1 cellular context compared by ENCODE assay signal in the genomic region with DNA sequence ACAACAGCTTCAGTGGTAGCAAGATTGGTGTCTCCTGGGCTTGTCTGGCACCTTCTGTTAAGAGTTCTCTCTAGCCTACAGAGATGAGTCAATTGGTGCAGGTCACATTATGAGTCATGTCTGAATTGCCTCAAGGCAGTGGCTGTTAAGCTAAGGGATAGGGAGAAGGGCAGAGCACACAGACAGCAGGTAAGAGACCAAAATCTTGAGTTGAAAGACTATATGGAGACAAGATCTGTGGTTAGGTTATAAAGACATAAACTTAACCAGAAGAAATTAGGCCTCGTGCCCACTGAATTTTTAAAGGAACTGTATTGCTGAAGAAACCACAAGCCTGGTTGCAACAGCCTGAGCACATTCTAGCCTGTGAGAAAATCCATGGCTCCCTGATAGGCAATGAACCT.
TF ChIP-seq lines count a peak whose summit lies in the region.

No MANE protein-coding gene starts in this region.

TF ChIP-seq in GM12878, 131 proteins besides CTCF, POLR2A, EP300 and RAD21 (continues in another document):
- TF ChIP-seq CREM (IDR thresholded peaks at IDR 0.05; ENCODE audit: low read depth) (peak; percentile 56), GABPA (IDR thresholded peaks at IDR 0.05; ENCODE audit: low read depth) (peak; percentile 21; the same call in 1 of the 2 replicates), SPI1 (IDR thresholded peaks at IDR 0.05; ENCODE audit: borderline replicate concordance, insufficient read depth, low read depth, low read length) (no peak), PML (IDR thresholded peaks at IDR 0.05; ENCODE audit: low read length) (no peak), CHD2 (IDR thresholded peaks at IDR 0.05; ENCODE audit: borderline replicate concordance, low read depth, low read length) (no peak), SIX5 (IDR thresholded peaks at IDR 0.05; ENCODE audit: low read depth, low read length, severe bottlenecking) (no peak), TCF7 (IDR thresholded peaks at IDR 0.05; ENCODE audit: borderline replicate concordance) (no peak), SREBF2 (IDR thresholded peaks at IDR 0.05; ENCODE audit: low read length) (no peak), CBFB (IDR thresholded peaks at IDR 0.05; ENCODE audit: low read depth) (no peak), EED (IDR thresholded peaks at IDR 0.05; ENCODE audit: low read depth) (peak; percentile 71), POLR2AphosphoS2 (IDR thresholded peaks at IDR 0.05; ENCODE audit: low read depth, low read length) (no peak), NR2C2 (IDR thresholded peaks at IDR 0.05; ENCODE audit: borderline replicate concordance, control insufficient read depth, insufficient read length, low read depth) (no peak), SRF (IDR thresholded peaks at IDR 0.05; ENCODE audit: low read depth in 2 of 2, low read length in 2 of 2) (peak in 1 of 2 experiments; percentile 50; a peak in 1 of 4 replicates), IRF4 (IDR thresholded peaks at IDR 0.05; ENCODE audit: low read depth, low read length) (peak; percentile 100), ASH2L (IDR thresholded peaks at IDR 0.05; ENCODE audit: borderline replicate concordance, low read depth) (no peak), CEBPB (IDR thresholded peaks at IDR 0.05; ENCODE audit: borderline replicate concordance in 1 of 2, low read depth in 2 of 2, low read length in 2 of 2) (no peak), ZSCAN29 (IDR thresholded peaks at IDR 0.05) (no peak), BCL11A (IDR thresholded peaks at IDR 0.05; ENCODE audit: low read depth, low read length) (peak; percentile 56; the same call in 1 of the 2 replicates), SUPT20H (IDR thresholded peaks at IDR 0.05; ENCODE audit: borderline replicate concordance, control insufficient read depth, low read depth, low read length) (no peak), CBX5 (IDR thresholded peaks at IDR 0.05; ENCODE audit: low read depth) (0 out of 2 replicates have a peak, but pooled peaks have one; percentile 75), IKZF1 (conservative IDR thresholded peaks at IDR 0.05) (peak; percentile 76), TCF12 (IDR thresholded peaks at IDR 0.05; ENCODE audit: low read depth, low read length) (no peak), MEF2A (IDR thresholded peaks at IDR 0.05; ENCODE audit: insufficient read depth, low read depth, low read length) (peak; percentile 35; the same call in 1 of the 2 replicates), RBBP5 (conservative IDR thresholded peaks at IDR 0.05) (no peak), WRNIP1 (IDR thresholded peaks at IDR 0.05; ENCODE audit: borderline replicate concordance, low read depth, low read length) (no peak), CHD4 (IDR thresholded peaks at IDR 0.05) (no peak), JUNB (IDR thresholded peaks at IDR 0.05) (peak; percentile 99), TARDBP (IDR thresholded peaks at IDR 0.05; ENCODE audit: borderline replicate concordance) (no peak), RUNX3 (IDR thresholded peaks at IDR 0.05; ENCODE audit: low read length) (peak; percentile 81), SUZ12 (IDR thresholded peaks at IDR 0.05; ENCODE audit: unreplicated experiment) (no peak), TBL1XR1 (IDR thresholded peaks at IDR 0.05; ENCODE audit: low read depth, low read length) (no peak; the same call in 1 of the 2 replicates), PAX8 (IDR thresholded peaks at IDR 0.05) (no peak), MTA2 (IDR thresholded peaks at IDR 0.05; ENCODE audit: low read depth) (peak; percentile 65), POLR2AphosphoS5 (IDR thresholded peaks at IDR 0.05; ENCODE audit: low read length) (no peak), RELA (IDR thresholded peaks at IDR 0.05; ENCODE audit: borderline replicate concordance, partially characterized antibody) (no peak), KLF5 (IDR thresholded peaks at IDR 0.05; ENCODE audit: partially characterized antibody) (no peak), ZZZ3 (IDR thresholded peaks at IDR 0.05; ENCODE audit: control insufficient read depth, insufficient read length, low read depth) (no peak), NR2F1 (conservative IDR thresholded peaks at IDR 0.05) (no peak; the same call in 1 of the 2 replicates), NR2C1 (IDR thresholded peaks at IDR 0.05) (no peak), KDM1A (IDR thresholded peaks at IDR 0.05; ENCODE audit: borderline replicate concordance) (no peak), ZNF622 (IDR thresholded peaks at IDR 0.05) (no peak), NFYA (IDR thresholded peaks at IDR 0.05; ENCODE audit: borderline replicate concordance, low read depth, low read length) (no peak), BHLHE40 (IDR thresholded peaks at IDR 0.05; ENCODE audit: borderline replicate concordance in 1 of 2, low read depth in 2 of 2, low read length in 1 of 2) (peak; percentile 52 to 65; a peak in 3 of 4 replicates)
- TF ChIP-seq, protein P1, sequence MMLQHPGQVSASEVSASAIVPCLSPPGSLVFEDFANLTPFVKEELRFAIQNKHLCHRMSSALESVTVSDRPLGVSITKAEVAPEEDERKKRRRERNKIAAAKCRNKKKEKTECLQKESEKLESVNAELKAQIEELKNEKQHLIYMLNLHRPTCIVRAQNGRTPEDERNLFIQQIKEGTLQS (IDR thresholded peaks at IDR 0.05; ENCODE audit: borderline replicate concordance, extremely low read depth, low read depth, low read length) = no peak
- TF ChIP-seq, protein P2, sequence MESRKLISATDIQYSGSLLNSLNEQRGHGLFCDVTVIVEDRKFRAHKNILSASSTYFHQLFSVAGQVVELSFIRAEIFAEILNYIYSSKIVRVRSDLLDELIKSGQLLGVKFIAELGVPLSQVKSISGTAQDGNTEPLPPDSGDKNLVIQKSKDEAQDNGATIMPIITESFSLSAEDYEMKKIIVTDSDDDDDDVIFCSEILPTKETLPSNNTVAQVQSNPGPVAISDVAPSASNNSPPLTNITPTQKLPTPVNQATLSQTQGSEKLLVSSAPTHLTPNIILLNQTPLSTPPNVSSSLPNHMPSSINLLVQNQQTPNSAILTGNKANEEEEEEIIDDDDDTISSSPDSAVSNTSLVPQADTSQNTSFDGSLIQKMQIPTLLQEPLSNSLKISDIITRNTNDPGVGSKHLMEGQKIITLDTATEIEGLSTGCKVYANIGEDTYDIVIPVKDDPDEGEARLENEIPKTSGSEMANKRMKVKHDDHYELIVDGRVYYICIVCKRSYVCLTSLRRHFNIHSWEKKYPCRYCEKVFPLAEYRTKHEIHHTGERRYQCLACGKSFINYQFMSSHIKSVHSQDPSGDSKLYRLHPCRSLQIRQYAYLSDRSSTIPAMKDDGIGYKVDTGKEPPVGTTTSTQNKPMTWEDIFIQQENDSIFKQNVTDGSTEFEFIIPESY (IDR thresholded peaks at IDR 0.05) = no peak
- TF ChIP-seq, protein P3, sequence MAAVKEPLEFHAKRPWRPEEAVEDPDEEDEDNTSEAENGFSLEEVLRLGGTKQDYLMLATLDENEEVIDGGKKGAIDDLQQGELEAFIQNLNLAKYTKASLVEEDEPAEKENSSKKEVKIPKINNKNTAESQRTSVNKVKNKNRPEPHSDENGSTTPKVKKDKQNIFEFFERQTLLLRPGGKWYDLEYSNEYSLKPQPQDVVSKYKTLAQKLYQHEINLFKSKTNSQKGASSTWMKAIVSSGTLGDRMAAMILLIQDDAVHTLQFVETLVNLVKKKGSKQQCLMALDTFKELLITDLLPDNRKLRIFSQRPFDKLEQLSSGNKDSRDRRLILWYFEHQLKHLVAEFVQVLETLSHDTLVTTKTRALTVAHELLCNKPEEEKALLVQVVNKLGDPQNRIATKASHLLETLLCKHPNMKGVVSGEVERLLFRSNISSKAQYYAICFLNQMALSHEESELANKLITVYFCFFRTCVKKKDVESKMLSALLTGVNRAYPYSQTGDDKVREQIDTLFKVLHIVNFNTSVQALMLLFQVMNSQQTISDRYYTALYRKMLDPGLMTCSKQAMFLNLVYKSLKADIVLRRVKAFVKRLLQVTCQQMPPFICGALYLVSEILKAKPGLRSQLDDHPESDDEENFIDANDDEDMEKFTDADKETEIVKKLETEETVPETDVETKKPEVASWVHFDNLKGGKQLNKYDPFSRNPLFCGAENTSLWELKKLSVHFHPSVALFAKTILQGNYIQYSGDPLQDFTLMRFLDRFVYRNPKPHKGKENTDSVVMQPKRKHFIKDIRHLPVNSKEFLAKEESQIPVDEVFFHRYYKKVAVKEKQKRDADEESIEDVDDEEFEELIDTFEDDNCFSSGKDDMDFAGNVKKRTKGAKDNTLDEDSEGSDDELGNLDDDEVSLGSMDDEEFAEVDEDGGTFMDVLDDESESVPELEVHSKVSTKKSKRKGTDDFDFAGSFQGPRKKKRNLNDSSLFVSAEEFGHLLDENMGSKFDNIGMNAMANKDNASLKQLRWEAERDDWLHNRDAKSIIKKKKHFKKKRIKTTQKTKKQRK (IDR thresholded peaks at IDR 0.05; ENCODE audit: low read depth, low read length) = no peak
- TF ChIP-seq, protein P4, sequence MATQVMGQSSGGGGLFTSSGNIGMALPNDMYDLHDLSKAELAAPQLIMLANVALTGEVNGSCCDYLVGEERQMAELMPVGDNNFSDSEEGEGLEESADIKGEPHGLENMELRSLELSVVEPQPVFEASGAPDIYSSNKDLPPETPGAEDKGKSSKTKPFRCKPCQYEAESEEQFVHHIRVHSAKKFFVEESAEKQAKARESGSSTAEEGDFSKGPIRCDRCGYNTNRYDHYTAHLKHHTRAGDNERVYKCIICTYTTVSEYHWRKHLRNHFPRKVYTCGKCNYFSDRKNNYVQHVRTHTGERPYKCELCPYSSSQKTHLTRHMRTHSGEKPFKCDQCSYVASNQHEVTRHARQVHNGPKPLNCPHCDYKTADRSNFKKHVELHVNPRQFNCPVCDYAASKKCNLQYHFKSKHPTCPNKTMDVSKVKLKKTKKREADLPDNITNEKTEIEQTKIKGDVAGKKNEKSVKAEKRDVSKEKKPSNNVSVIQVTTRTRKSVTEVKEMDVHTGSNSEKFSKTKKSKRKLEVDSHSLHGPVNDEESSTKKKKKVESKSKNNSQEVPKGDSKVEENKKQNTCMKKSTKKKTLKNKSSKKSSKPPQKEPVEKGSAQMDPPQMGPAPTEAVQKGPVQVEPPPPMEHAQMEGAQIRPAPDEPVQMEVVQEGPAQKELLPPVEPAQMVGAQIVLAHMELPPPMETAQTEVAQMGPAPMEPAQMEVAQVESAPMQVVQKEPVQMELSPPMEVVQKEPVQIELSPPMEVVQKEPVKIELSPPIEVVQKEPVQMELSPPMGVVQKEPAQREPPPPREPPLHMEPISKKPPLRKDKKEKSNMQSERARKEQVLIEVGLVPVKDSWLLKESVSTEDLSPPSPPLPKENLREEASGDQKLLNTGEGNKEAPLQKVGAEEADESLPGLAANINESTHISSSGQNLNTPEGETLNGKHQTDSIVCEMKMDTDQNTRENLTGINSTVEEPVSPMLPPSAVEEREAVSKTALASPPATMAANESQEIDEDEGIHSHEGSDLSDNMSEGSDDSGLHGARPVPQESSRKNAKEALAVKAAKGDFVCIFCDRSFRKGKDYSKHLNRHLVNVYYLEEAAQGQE (IDR thresholded peaks at IDR 0.05; ENCODE audit: low read depth, low read length) = no peak
- TF ChIP-seq, protein P5, sequence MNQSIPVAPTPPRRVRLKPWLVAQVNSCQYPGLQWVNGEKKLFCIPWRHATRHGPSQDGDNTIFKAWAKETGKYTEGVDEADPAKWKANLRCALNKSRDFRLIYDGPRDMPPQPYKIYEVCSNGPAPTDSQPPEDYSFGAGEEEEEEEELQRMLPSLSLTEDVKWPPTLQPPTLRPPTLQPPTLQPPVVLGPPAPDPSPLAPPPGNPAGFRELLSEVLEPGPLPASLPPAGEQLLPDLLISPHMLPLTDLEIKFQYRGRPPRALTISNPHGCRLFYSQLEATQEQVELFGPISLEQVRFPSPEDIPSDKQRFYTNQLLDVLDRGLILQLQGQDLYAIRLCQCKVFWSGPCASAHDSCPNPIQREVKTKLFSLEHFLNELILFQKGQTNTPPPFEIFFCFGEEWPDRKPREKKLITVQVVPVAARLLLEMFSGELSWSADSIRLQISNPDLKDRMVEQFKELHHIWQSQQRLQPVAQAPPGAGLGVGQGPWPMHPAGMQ (IDR thresholded peaks at IDR 0.05; ENCODE audit: borderline replicate concordance) = no peak
- TF ChIP-seq, protein P6, sequence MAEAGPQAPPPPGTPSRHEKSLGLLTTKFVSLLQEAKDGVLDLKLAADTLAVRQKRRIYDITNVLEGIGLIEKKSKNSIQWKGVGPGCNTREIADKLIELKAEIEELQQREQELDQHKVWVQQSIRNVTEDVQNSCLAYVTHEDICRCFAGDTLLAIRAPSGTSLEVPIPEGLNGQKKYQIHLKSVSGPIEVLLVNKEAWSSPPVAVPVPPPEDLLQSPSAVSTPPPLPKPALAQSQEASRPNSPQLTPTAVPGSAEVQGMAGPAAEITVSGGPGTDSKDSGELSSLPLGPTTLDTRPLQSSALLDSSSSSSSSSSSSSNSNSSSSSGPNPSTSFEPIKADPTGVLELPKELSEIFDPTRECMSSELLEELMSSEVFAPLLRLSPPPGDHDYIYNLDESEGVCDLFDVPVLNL (IDR thresholded peaks at IDR 0.05; ENCODE audit: low read depth, low read length) = no peak
- TF ChIP-seq, protein P7, sequence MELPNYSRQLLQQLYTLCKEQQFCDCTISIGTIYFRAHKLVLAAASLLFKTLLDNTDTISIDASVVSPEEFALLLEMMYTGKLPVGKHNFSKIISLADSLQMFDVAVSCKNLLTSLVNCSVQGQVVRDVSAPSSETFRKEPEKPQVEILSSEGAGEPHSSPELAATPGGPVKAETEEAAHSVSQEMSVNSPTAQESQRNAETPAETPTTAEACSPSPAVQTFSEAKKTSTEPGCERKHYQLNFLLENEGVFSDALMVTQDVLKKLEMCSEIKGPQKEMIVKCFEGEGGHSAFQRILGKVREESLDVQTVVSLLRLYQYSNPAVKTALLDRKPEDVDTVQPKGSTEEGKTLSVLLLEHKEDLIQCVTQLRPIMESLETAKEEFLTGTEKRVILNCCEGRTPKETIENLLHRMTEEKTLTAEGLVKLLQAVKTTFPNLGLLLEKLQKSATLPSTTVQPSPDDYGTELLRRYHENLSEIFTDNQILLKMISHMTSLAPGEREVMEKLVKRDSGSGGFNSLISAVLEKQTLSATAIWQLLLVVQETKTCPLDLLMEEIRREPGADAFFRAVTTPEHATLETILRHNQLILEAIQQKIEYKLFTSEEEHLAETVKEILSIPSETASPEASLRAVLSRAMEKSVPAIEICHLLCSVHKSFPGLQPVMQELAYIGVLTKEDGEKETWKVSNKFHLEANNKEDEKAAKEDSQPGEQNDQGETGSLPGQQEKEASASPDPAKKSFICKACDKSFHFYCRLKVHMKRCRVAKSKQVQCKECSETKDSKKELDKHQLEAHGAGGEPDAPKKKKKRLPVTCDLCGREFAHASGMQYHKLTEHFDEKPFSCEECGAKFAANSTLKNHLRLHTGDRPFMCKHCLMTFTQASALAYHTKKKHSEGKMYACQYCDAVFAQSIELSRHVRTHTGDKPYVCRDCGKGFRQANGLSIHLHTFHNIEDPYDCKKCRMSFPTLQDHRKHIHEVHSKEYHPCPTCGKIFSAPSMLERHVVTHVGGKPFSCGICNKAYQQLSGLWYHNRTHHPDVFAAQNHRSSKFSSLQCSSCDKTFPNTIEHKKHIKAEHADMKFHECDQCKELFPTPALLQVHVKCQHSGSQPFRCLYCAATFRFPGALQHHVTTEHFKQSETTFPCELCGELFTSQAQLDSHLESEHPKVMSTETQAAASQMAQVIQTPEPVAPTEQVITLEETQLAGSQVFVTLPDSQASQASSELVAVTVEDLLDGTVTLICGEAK (IDR thresholded peaks at IDR 0.05; ENCODE audit: borderline replicate concordance) = no peak
